1 cellular context compared by ENCODE assay signal in genomic region chr14:74855021-74855420, GRCh38.
TF ChIP-seq lines count a peak whose summit lies in the region.

No MANE protein-coding gene starts in this region.

TF ChIP-seq in GM23338, 12 proteins besides CTCF, POLR2A, EP300 and RAD21 (continued from another document):
- no peak for TF ChIP-seq REST (IDR thresholded peaks at IDR 0.05; ENCODE audit: unreplicated experiment)
- no peak for TF ChIP-seq ZNF331 (CRISPR knock-in tag; IDR thresholded peaks at IDR 0.05; ENCODE audit: low read depth)
- TF ChIP-seq ZNF114 (CRISPR knock-in tag; IDR thresholded peaks at IDR 0.05) = no peak
- no peak for TF ChIP-seq CREB1 (CRISPR knock-in tag; IDR thresholded peaks at IDR 0.05; ENCODE audit: low read depth)
- no peak for TF ChIP-seq ETS1 (IDR thresholded peaks at IDR 0.05)
- TF ChIP-seq JUNB (IDR thresholded peaks at IDR 0.05; ENCODE audit: unreplicated experiment) = no peak
